10 cellular contexts compared by ENCODE assay signal in genomic region chr19:42241279-42241678, GRCh38. TPM values are rescaled to one million over a fixed set of nuclear protein-coding genes. Genes with fewer than 3 reads are reported as not detected.
DNase-seq lines count a peak whose midpoint lies in the region; FAIRE-seq and TF ChIP-seq lines count a peak whose summit lies in the region.
"Had no signal": no experiment of that assay in that cellular context is flagged by ENCODE, and none has a peak within 500 bp of the region (broad histone marks: within the 10 kb centered on the region; RNA-seq: fewer than 3 reads in every experiment).

No MANE protein-coding gene starts in this region.

- FAIRE-seq in kidney (lab: Jason Lieb, UNC), result no peak

- H3K4me3 Mint-ChIP-seq in T-helper 2 cell treated with Interferon-gamma antibody and Interleukin-4, amounts not matched to agents 5 μg/mL and 100 μg/mL, for 36 hours, result peak overlapping the region; percentile 92
- H3K4me3 Mint-ChIP-seq in activated naive CD8-positive, alpha-beta T cell treated with anti-CD3 and anti-CD28 coated beads for 36 hours, result peak overlapping the region; percentile 91

- peaks cover 22% of the 10 kb centered on the region for H3K36me3 Mint-ChIP-seq in T-helper 2 cell treated with Interferon-gamma antibody and Interleukin-4, amounts not matched to agents 5 μg/mL and 100 μg/mL, for 36 hours (ENCODE audit: low read depth)
- peaks cover 20% of the 10 kb centered on the region for H3K36me3 Mint-ChIP-seq in activated naive CD8-positive, alpha-beta T cell treated with anti-CD3 and anti-CD28 coated beads for 36 hours

- H3K27me3 ChIP-seq in stomach smooth muscle (ENCODE audit: control insufficient read depth in 1 of 2, insufficient read depth in 2 of 2, low read length in 2 of 2), result no peaks in the 10 kb centered on the region
- H3K27me3 ChIP-seq: thyroid gland had no signal

- DNase-seq in T-helper 2 cell treated with Interferon-gamma antibody and Interleukin-4, amounts not matched to agents 5 μg/mL and 100 μg/mL, for 36 hours (ENCODE audit: low spot score), result no peak
- DNase-seq in T-helper 2 cell, result no peak
- no peak for DNase-seq in activated naive CD8-positive, alpha-beta T cell treated with anti-CD3 and anti-CD28 coated beads for 36 hours
- DNase-seq in kidney, result no peak
- DNase-seq in NCI-H1105 treated with DMSO at 0.1 percent for 48 hours (lab: John Stamatoyannopoulos, UW), result no peak
- DNase-seq in HuH-7.5 (ENCODE audit: low spot score), result no peak
- DNase-seq in HCEC 1CT, result no peak
- DNase-seq: C1 segment of cervical spinal cord, thyroid gland had no signal

- no peak overlapping the region for H3K27ac ChIP-seq in kidney (ENCODE audit: low read depth in 2 of 2, low read length in 2 of 2)
- H3K27ac ChIP-seq in stomach smooth muscle (ENCODE audit: low read length), result no peak overlapping the region

- peak overlapping the region; percentile 85 for H3K27ac Mint-ChIP-seq in T-helper 2 cell treated with Interferon-gamma antibody and Interleukin-4, amounts not matched to agents 5 μg/mL and 100 μg/mL, for 36 hours
- H3K27ac Mint-ChIP-seq in activated naive CD8-positive, alpha-beta T cell treated with anti-CD3 and anti-CD28 coated beads for 36 hours, result no peak overlapping the region

- H3K27me3 Mint-ChIP-seq in T-helper 2 cell treated with Interferon-gamma antibody and Interleukin-4, amounts not matched to agents 5 μg/mL and 100 μg/mL, for 36 hours (ENCODE audit: low read depth), result no peaks in the 10 kb centered on the region
- H3K27me3 Mint-ChIP-seq in activated naive CD8-positive, alpha-beta T cell treated with anti-CD3 and anti-CD28 coated beads for 36 hours, result no peaks in the 10 kb centered on the region

- H3K4me3 ChIP-seq in kidney (ENCODE audit: low read length in 2 of 2) (peak overlapping the region; percentile 95 to 96), stomach smooth muscle (ENCODE audit: low read length in 2 of 2) (peak overlapping the region; percentile 87 to 90)

- no peak for TF ChIP-seq CTCF in kidney (IDR thresholded peaks at IDR 0.05; ENCODE audit: borderline replicate concordance, extremely low read depth, insufficient read depth)

- intact Hi-C loops in kidney (cut with DNase I), result no loop called here

- peaks cover 0 to 6% of the 10 kb centered on the region in 2 donors for H3K36me3 ChIP-seq in kidney (ENCODE audit: control insufficient read depth in 1 of 2, insufficient read depth in 2 of 2, low read length in 2 of 2)
- peaks cover 9 to 10% of the 10 kb centered on the region in 2 donors for H3K36me3 ChIP-seq in stomach smooth muscle (ENCODE audit: control insufficient read depth in 2 of 2, insufficient read depth in 2 of 2, low read length in 2 of 2)

- H3K4me1 Mint-ChIP-seq in T-helper 2 cell treated with Interferon-gamma antibody and Interleukin-4, amounts not matched to agents 5 μg/mL and 100 μg/mL, for 36 hours (ENCODE audit: low read depth), result peaks cover 35% of the 10 kb centered on the region
- H3K4me1 Mint-ChIP-seq in activated naive CD8-positive, alpha-beta T cell treated with anti-CD3 and anti-CD28 coated beads for 36 hours, result peaks cover 40% of the 10 kb centered on the region

- no peaks in the 10 kb centered on the region for H3K9me3 ChIP-seq in kidney (ENCODE audit: control insufficient read depth in 1 of 2, low read length in 2 of 2)
- H3K9me3 ChIP-seq in stomach smooth muscle (ENCODE audit: control insufficient read depth in 2 of 2, low read length in 2 of 2), result no peaks in the 10 kb centered on the region
- H3K9me3 ChIP-seq: thyroid gland had no signal

- H3K9me3 Mint-ChIP-seq in T-helper 2 cell treated with Interferon-gamma antibody and Interleukin-4, amounts not matched to agents 5 μg/mL and 100 μg/mL, for 36 hours, result no peaks in the 10 kb centered on the region
- no peaks in the 10 kb centered on the region for H3K9me3 Mint-ChIP-seq in activated naive CD8-positive, alpha-beta T cell treated with anti-CD3 and anti-CD28 coated beads for 36 hours

- H3K9ac ChIP-seq in kidney (ENCODE audit: low read length in 2 of 2) (peak overlapping the region; percentile 56 to 96), stomach smooth muscle (ENCODE audit: low read length in 2 of 2) (peak overlapping the region; percentile 86 to 96)

- peaks cover 7 to 17% of the 10 kb centered on the region in 2 donors for H3K4me1 ChIP-seq in kidney (ENCODE audit: control insufficient read depth in 1 of 2, insufficient read depth in 1 of 2, low read depth in 1 of 2, low read length in 2 of 2)
- peaks cover 40% of the 10 kb centered on the region for H3K4me1 ChIP-seq in stomach smooth muscle (ENCODE audit: control insufficient read depth, insufficient read depth, low read length)

RNA-seq across cellular contexts. Expression of gene GSK3A, which starts 1.1 kb away (rescaled TPM):
- total RNA-seq in activated naive CD8-positive, alpha-beta T cell treated with anti-CD3 and anti-CD28 coated beads for 36 hours, result 10 to 100 TPM; 38.2 to 39.0 TPM
- 39.2 TPM for total RNA-seq in kidney
- polyA plus RNA-seq in kidney (ENCODE audit: insufficient read depth, low read depth, low replicate concordance), result 57.3 TPM

RNA-seq across cellular contexts. Expression of gene ERF, which starts 13.6 kb away (rescaled TPM):
- total RNA-seq in activated naive CD8-positive, alpha-beta T cell treated with anti-CD3 and anti-CD28 coated beads for 36 hours, result 10 to 100 TPM; 62.9 to 66.0 TPM
- total RNA-seq in kidney, result 61.2 TPM
- 31.1 TPM for polyA plus RNA-seq in kidney (ENCODE audit: insufficient read depth, low read depth, low replicate concordance)

RNA-seq across cellular contexts. Expression of gene ZNF526, which starts 21.2 kb away (rescaled TPM):
- total RNA-seq in activated naive CD8-positive, alpha-beta T cell treated with anti-CD3 and anti-CD28 coated beads for 36 hours, result 10 to 100 TPM; 12.1 to 14.5 TPM
- total RNA-seq in kidney, result 11.6 TPM
- polyA plus RNA-seq in kidney (ENCODE audit: insufficient read depth, low read depth, low replicate concordance), result 2.6 TPM

RNA-seq across cellular contexts. Expression of gene DEDD2, which starts 23.8 kb away (rescaled TPM):
- 10 to 100 TPM; 16.2 to 17.6 TPM for total RNA-seq in activated naive CD8-positive, alpha-beta T cell treated with anti-CD3 and anti-CD28 coated beads for 36 hours
- 26.1 TPM for total RNA-seq in kidney
- polyA plus RNA-seq in kidney (ENCODE audit: insufficient read depth, low read depth, low replicate concordance), result 36.3 TPM

RNA-seq across cellular contexts. Expression of gene CIC, which starts 27.8 kb away (rescaled TPM):
- total RNA-seq in activated naive CD8-positive, alpha-beta T cell treated with anti-CD3 and anti-CD28 coated beads for 36 hours, result 10 to 100 TPM; 43.8 to 50.4 TPM
- 90.9 TPM for total RNA-seq in kidney
- 18.8 TPM for polyA plus RNA-seq in kidney (ENCODE audit: insufficient read depth, low read depth, low replicate concordance)
